ENCODE assay signal across 8 cellular contexts in the genomic region with DNA sequence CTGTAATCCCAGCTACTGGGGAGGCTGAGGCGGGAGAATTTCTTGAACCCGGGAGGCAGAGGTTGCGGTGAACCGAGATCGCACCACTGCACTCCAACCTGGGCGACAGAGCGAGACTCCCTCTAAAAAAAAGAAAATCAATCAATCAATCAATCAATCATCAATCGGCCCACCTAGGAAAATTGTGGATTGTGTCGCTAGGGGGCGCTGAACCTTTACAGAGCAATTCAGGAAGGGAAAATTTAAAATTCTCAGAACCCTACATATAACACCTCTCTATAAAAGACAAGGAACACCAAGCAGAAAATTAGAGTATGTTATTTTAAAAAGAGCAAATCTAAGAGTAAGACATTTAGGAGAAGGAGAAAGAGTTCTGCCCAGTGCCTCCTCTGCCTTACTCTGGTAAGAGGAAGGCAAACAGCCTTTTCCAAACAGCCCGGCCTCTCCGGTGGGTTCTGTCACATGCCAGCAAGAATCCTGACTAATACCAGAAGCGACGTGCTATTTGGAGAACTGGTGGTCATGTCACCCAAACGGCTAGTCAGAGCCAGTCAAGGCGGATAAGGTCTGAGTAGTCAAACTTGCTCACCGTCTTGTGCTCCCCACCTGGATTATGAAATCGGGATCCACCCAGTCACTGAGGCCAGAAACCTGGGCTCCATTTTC. TPM values are rescaled to one million over a fixed set of nuclear protein-coding genes. Genes with fewer than 3 reads are reported as not detected.
A peak's percentile ranks its signal among the peaks of the same experiment; 100 is the strongest.
DNase-seq lines count a peak whose midpoint lies in the region; ATAC-seq and TF ChIP-seq lines count a peak whose summit lies in the region.

No MANE protein-coding gene starts in this region.

- peaks cover 5% of the 10 kb centered on the region for H3K27me3 Mint-ChIP-seq in mesothelial cell of epicardium (ENCODE audit: low read depth)

- no peak overlapping the region for H3K4me2 ChIP-seq in mammary epithelial cell (ENCODE audit: insufficient read depth, low read depth, low read length)

- no peaks in the 10 kb centered on the region for H3K4me1 Mint-ChIP-seq in mesothelial cell of epicardium

- no TSS peak for BruUV-seq in mammary epithelial cell (replicated peaks; lab: Mats Ljungman, UMichigan)

- no peaks in the 10 kb centered on the region for H3K36me3 ChIP-seq in WERI-Rb-1
- H3K36me3 ChIP-seq in mammary epithelial cell (ENCODE audit: insufficient read depth, low read length) = no peaks in the 10 kb centered on the region

- in situ Hi-C loops in mammary epithelial cell (cut with MboI; ENCODE audit: low sequenced_read_pairs in 2 of 2) = no loop called here

- no peaks in the 10 kb centered on the region for H3K79me2 ChIP-seq in mammary epithelial cell (ENCODE audit: insufficient read depth, low read length)

- H3K9me3 ChIP-seq in WERI-Rb-1 (ENCODE audit: severe bottlenecking) (no peaks in the 10 kb centered on the region), mammary epithelial cell (replicated peaks; ENCODE audit: insufficient read depth, low read length) (no peaks in the 10 kb centered on the region)

- POLR2A ChIA-PET in HEK293T (lab: Yijun Ruan, JAX) = no interaction called here

- ATAC-seq in GM21526 (IDR thresholded peaks at IDR 0.05; ENCODE audit: low FRiP score, unreplicated experiment) = no peak
- no peak for ATAC-seq in GM19467 (IDR thresholded peaks at IDR 0.05; ENCODE audit: unreplicated experiment)

- H3K27ac Mint-ChIP-seq in mesothelial cell of epicardium = no peak overlapping the region

- dilution Hi-C loops in mammary epithelial cell (cut with HindIII; ENCODE audit: low sequenced_read_pairs) = no loop called here

- CTCF ChIA-PET in HEK293T (lab: Yijun Ruan, JAX) = no interaction called here
- CTCF ChIA-PET in mammary epithelial cell (lab: Charles Lee; ENCODE audit: low non-redundant PET) = no interaction called here

- 22% methylated on average over 18 of the region's 18 CpGs for WGBS in mammary epithelial cell (ENCODE audit: low coverage, missing lambda C conversion rate)

- H3K9ac ChIP-seq in mammary epithelial cell (ENCODE audit: insufficient read depth, low read length) = no peak overlapping the region

- H3K4me3 Mint-ChIP-seq in mesothelial cell of epicardium = no peak overlapping the region

- H4K20me1 ChIP-seq in mammary epithelial cell (ENCODE audit: insufficient read depth, low read length) = no peaks in the 10 kb centered on the region

- no peaks in the 10 kb centered on the region for H3K36me3 Mint-ChIP-seq in mesothelial cell of epicardium

- intact Hi-C loops in mammary epithelial cell (cut with micrococcal nuclease) = loop anchor here (1.0 to 5.0 kb wide), 3 partner anchors 65 to 431 kb away; a partner anchor contains a TSS

- H3K27me3 ChIP-seq in WERI-Rb-1 (ENCODE audit: insufficient read depth, low read depth, severe bottlenecking) = no peaks in the 10 kb centered on the region
- no peaks in the 10 kb centered on the region for H3K27me3 ChIP-seq in mammary epithelial cell (ENCODE audit: insufficient read depth, low read length)

- H3K4me3 ChIP-seq in AG10803 (ENCODE audit: low read length) = no peak overlapping the region
- H3K4me3 ChIP-seq in WERI-Rb-1 (ENCODE audit: low read depth, low read length) = no peak overlapping the region
- H3K4me3 ChIP-seq in mammary epithelial cell (replicated peaks in 1 of 3; ENCODE audit: insufficient read depth in 1 of 3, low read depth in 2 of 3, low read length in 3 of 3) = no peak overlapping the region

- TF ChIP-seq CTCF in AG10803 (conservative IDR thresholded peaks at IDR 0.05; ENCODE audit: low read length) = peak; percentile 60
- 0 out of 2 replicates have a peak, but pooled peaks have one; percentile 12 for TF ChIP-seq CTCF in WERI-Rb-1 (IDR thresholded peaks at IDR 0.05; ENCODE audit: low read depth, low read length)
- peak; percentile 55 to 67 for TF ChIP-seq CTCF in mammary epithelial cell (conservative IDR thresholded peaks at IDR 0.05 in 1 of 2, IDR thresholded peaks at IDR 0.05 in 1 of 2; ENCODE audit: extremely low read depth in 1 of 2, insufficient read depth in 1 of 2, low read depth in 1 of 2, low read length in 2 of 2)
- TF ChIP-seq CTCF in mesothelial cell of epicardium (IDR thresholded peaks at IDR 0.05; ENCODE audit: unreplicated experiment) = peak; percentile 76

- H3K9me3 Mint-ChIP-seq in mesothelial cell of epicardium = peaks cover 6% of the 10 kb centered on the region

- DNase-seq in AG10803 (ENCODE audit: low read depth) (no peak), HEK293T (ENCODE audit: extremely low spot score) (peak; percentile 8), WERI-Rb-1 (peak; percentile 9), mammary epithelial cell (peak; percentile 37), mesothelial cell of epicardium (ENCODE audit: low spot score in 2 of 2, unreplicated experiment in 2 of 2) (no peak)
- peak; percentile 20 for DNase-seq in stimulated activated naive CD4-positive, alpha-beta T cell treated with Interleukin-2 at 50 U/mL for 16 hours (lab: John Stamatoyannopoulos, UW)

- no peaks in the 10 kb centered on the region for H3K4me1 ChIP-seq in mammary epithelial cell (ENCODE audit: insufficient read depth, low read length)

- H3K27ac ChIP-seq in WERI-Rb-1 (no peak overlapping the region), mammary epithelial cell (ENCODE audit: insufficient read depth, low read depth, low read length) (no peak overlapping the region)

- H2AFZ ChIP-seq in mammary epithelial cell (ENCODE audit: low read depth, low read length) = peak overlapping the region; percentile 15

TF ChIP-seq in HEK293T, 16 proteins besides CTCF, POLR2A, EP300 and RAD21:
- no peak for TF ChIP-seq HDGF (IDR thresholded peaks at IDR 0.05; ENCODE audit: borderline replicate concordance)
- no peak for TF ChIP-seq SP1 (IDR thresholded peaks at IDR 0.05)
- no peak for TF ChIP-seq CTBP1 (IDR thresholded peaks at IDR 0.05; ENCODE audit: borderline replicate concordance)
- no peak for TF ChIP-seq FOXA1 (IDR thresholded peaks at IDR 0.05)
- TF ChIP-seq, protein P1, sequence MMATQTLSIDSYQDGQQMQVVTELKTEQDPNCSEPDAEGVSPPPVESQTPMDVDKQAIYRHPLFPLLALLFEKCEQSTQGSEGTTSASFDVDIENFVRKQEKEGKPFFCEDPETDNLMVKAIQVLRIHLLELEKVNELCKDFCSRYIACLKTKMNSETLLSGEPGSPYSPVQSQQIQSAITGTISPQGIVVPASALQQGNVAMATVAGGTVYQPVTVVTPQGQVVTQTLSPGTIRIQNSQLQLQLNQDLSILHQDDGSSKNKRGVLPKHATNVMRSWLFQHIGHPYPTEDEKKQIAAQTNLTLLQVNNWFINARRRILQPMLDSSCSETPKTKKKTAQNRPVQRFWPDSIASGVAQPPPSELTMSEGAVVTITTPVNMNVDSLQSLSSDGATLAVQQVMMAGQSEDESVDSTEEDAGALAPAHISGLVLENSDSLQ (IDR thresholded peaks at IDR 0.05) = peak; percentile 92

RNA-seq across cellular contexts. Expression of a gene that starts 22.3 kb away (rescaled TPM):
- total RNA-seq in mammary epithelial cell = not detected
- not detected for polyA plus RNA-seq in mammary epithelial cell
- polyA minus RNA-seq in mammary epithelial cell = not detected
- total RNA-seq in mesothelial cell of epicardium = not detected in 3 replicates

RNA-seq across cellular contexts. Expression of a gene that starts 30.9 kb away (rescaled TPM):
- 10 to 100 TPM in 1 of 2 donors, 1 to 10 TPM in 1; 5.3 to 19.5 TPM for total RNA-seq in mammary epithelial cell
- 9.3 TPM for polyA plus RNA-seq in mammary epithelial cell
- 2.8 TPM for polyA minus RNA-seq in mammary epithelial cell
- 12.3 to 15.7 TPM (median 13.4 TPM) in 3 replicates for total RNA-seq in mesothelial cell of epicardium

RNA-seq across cellular contexts. Expression of a gene that starts 31.0 kb away (rescaled TPM):
- total RNA-seq in mammary epithelial cell (10 to 100 TPM in 1 of 2 donors, 1 to 10 TPM in 1; 9.2 to 13.5 TPM), mesothelial cell of epicardium (9.1 to 9.4 TPM (median 9.4 TPM) in 3 replicates)
- 7.7 TPM for polyA plus RNA-seq in mammary epithelial cell
- 3.5 TPM for polyA minus RNA-seq in mammary epithelial cell

RNA-seq across cellular contexts. Expression of a gene that starts 33.9 kb away (rescaled TPM):
- 10 to 100 TPM in 1 of 2 donors, 1 to 10 TPM in 1; 6.5 to 22.2 TPM for total RNA-seq in mammary epithelial cell
- 2.9 TPM for polyA plus RNA-seq in mammary epithelial cell
- 34.7 TPM for polyA minus RNA-seq in mammary epithelial cell
- 19.5 to 21.3 TPM (median 21.0 TPM) in 3 replicates for total RNA-seq in mesothelial cell of epicardium

Comparison
In these comparisons a context has a peak if more than half of its experiments do, and no peak if none do; other contexts are left out.
1. DNase-seq: peak in HEK293T (single experiment), WERI-Rb-1 (single experiment), mammary epithelial cell (single experiment) and stimulated activated naive CD4-positive, alpha-beta T cell treated with Interleukin-2 at 50 U/mL for 16 hours (single experiment); none in AG10803 (single experiment) and mesothelial cell of epicardium (0 of 2).
2. CTCF ChIP-seq: peak in every context shown above with its lines; median percentile 76 in mesothelial cell of epicardium; 61 in mammary epithelial cell; 60 in AG10803; 12 in WERI-Rb-1.